17 cellular contexts compared by ENCODE assay signal in genomic region chr9:97930972-97931371, GRCh38. TPM values are rescaled to one million over a fixed set of nuclear protein-coding genes. Genes with fewer than 3 reads are reported as not detected.
A peak's percentile ranks its signal among the peaks of the same experiment; 100 is the strongest.
DNase-seq lines count a peak whose midpoint lies in the region; ATAC-seq and TF ChIP-seq lines count a peak whose summit lies in the region.
"Had no signal": no experiment of that assay in that cellular context is flagged by ENCODE, and none has a peak within 500 bp of the region (broad histone marks: within the 10 kb centered on the region; RNA-seq: fewer than 3 reads in every experiment).

No MANE protein-coding gene starts in this region.

- CTCF ChIA-PET in activated CD8-positive, alpha-beta memory T cell treated with anti-CD3 and anti-CD28 coated beads, Interleukin-2, amount 10 ng/mL, durations not matched to agents 7 days and 5 days (lab: Charles Lee) = interaction anchor here (0.7 to 1.2 kb wide), 4 partner anchors 8 to 29 kb away, joined by 3 to 7 read pairs (median 4); partner anchors contain the start of gene TRMO
- CTCF ChIA-PET in naive thymus-derived CD4-positive, alpha-beta T cell (lab: Charles Lee) = interaction anchor here (1.2 kb wide), 1 partner anchor 9 kb away, joined by 3 read pairs; the partner anchor contains the start of gene TRMO

- no peaks in the 10 kb centered on the region for H3K9me3 ChIP-seq in naive thymus-derived CD4-positive, alpha-beta T cell (ENCODE audit: control insufficient read depth in 2 of 3, low read length in 3 of 3)
- H3K9me3 ChIP-seq: neutrophil, vagina had no signal

- DNase-seq in activated CD8-positive, alpha-beta memory T cell treated with anti-CD3 and anti-CD28 coated beads, Interleukin-2, amount 10 ng/mL, durations not matched to agents 7 days and 5 days = no peak
- no peak for DNase-seq in activated CD8-positive, alpha-beta memory T cell treated with anti-CD3 and anti-CD28 coated beads for 24 hours
- peak; percentile 63 for DNase-seq in Jurkat, Clone E6-1 (ENCODE audit: low read depth, low spot score)
- peak in 6 of 9 donors; percentile 41 to 62 (median 53) for DNase-seq in naive thymus-derived CD4-positive, alpha-beta T cell
- DNase-seq in KBM-7 (no peak), NCI-H524 (lab: John Stamatoyannopoulos, UW) (no peak), coronary artery (ENCODE audit: low spot score) (no peak)
- DNase-seq: cortex of kidney, GDM1, NCI-H510A, substantia nigra had no signal

- ATAC-seq in activated CD8-positive, alpha-beta memory T cell treated with anti-CD3 and anti-CD28 coated beads, Interleukin-2, amount 10 ng/mL, durations not matched to agents 7 days and 5 days = peak; percentile 68
- peak; percentile 45 for ATAC-seq in activated T-helper 17 cell treated with anti-CD3 and anti-CD28 coated beads, Interleukin-2, amount 50 U/mL, for 72 hours (replicated peaks)
- peak; percentile 56 for ATAC-seq in naive thymus-derived CD4-positive, alpha-beta T cell
- ATAC-seq: WTC11 had no signal

- peaks cover 20 to 56% of the 10 kb centered on the region in 2 donors for H3K4me1 ChIP-seq in naive thymus-derived CD4-positive, alpha-beta T cell (ENCODE audit: control insufficient read depth in 2 of 2, insufficient read depth in 2 of 2, low read length in 2 of 2)
- H3K4me1 ChIP-seq: vagina had no signal

- peak overlapping the region; percentile 67 for H3K27ac ChIP-seq in naive thymus-derived CD4-positive, alpha-beta T cell (ENCODE audit: low read depth, low read length)
- H3K27ac ChIP-seq in coronary artery = no peak overlapping the region
- H3K27ac ChIP-seq: neutrophil, vagina had no signal

- no peak overlapping the region for H3K4me3 ChIP-seq in Jurkat, Clone E6-1 (ENCODE audit: low read length)
- H3K4me3 ChIP-seq in naive thymus-derived CD4-positive, alpha-beta T cell (ENCODE audit: low read length) = peak overlapping the region; percentile 8
- no peak overlapping the region for H3K4me3 ChIP-seq in coronary artery
- H3K4me3 ChIP-seq: vagina had no signal

- POLR2A ChIA-PET in naive thymus-derived CD4-positive, alpha-beta T cell (lab: Charles Lee) = interaction anchor here (0.5 to 2.5 kb wide), 12 partner anchors 9 to 327 kb away, joined by 3 to 17 read pairs (median 4); partner anchors contain the start of genes ANP32B, TBC1D2 and TRMO

- TF ChIP-seq CTCF in coronary artery (IDR thresholded peaks at IDR 0.05) = no peak

- H3K36me3 ChIP-seq in naive thymus-derived CD4-positive, alpha-beta T cell (ENCODE audit: control insufficient read depth in 2 of 3, insufficient read depth in 3 of 3, low read length in 3 of 3) = no peaks in the 10 kb centered on the region
- H3K36me3 ChIP-seq: neutrophil, vagina had no signal

- no peak overlapping the region for H3K4me3 Mint-ChIP-seq in activated CD8-positive, alpha-beta memory T cell treated with anti-CD3 and anti-CD28 coated beads, Interleukin-2, amount 10 ng/mL, durations not matched to agents 7 days and 5 days
- H3K4me3 Mint-ChIP-seq in activated T-helper 17 cell treated with anti-CD3 and anti-CD28 coated beads, Interleukin-2, amount 50 U/mL, for 72 hours = peak overlapping the region; percentile 71
- peak overlapping the region; percentile 26 to 89 (median 74) for H3K4me3 Mint-ChIP-seq in naive thymus-derived CD4-positive, alpha-beta T cell
- H3K4me3 Mint-ChIP-seq: WTC11 had no signal

- peak overlapping the region; percentile 80 for H3K27ac Mint-ChIP-seq in activated CD8-positive, alpha-beta memory T cell treated with anti-CD3 and anti-CD28 coated beads, Interleukin-2, amount 10 ng/mL, durations not matched to agents 7 days and 5 days
- peak overlapping the region; percentile 87 for H3K27ac Mint-ChIP-seq in activated T-helper 17 cell treated with anti-CD3 and anti-CD28 coated beads, Interleukin-2, amount 50 U/mL, for 72 hours
- peak overlapping the region; percentile 78 to 94 (median 93) for H3K27ac Mint-ChIP-seq in naive thymus-derived CD4-positive, alpha-beta T cell
- H3K27ac Mint-ChIP-seq: WTC11 had no signal

- H3K27me3 Mint-ChIP-seq in activated CD8-positive, alpha-beta memory T cell treated with anti-CD3 and anti-CD28 coated beads, Interleukin-2, amount 10 ng/mL, durations not matched to agents 7 days and 5 days = no peaks in the 10 kb centered on the region
- no peaks in the 10 kb centered on the region for H3K27me3 Mint-ChIP-seq in activated T-helper 17 cell treated with anti-CD3 and anti-CD28 coated beads, Interleukin-2, amount 50 U/mL, for 72 hours
- no peaks in the 10 kb centered on the region for H3K27me3 Mint-ChIP-seq in naive thymus-derived CD4-positive, alpha-beta T cell

- peaks cover 21% of the 10 kb centered on the region for H3K4me1 Mint-ChIP-seq in activated CD8-positive, alpha-beta memory T cell treated with anti-CD3 and anti-CD28 coated beads, Interleukin-2, amount 10 ng/mL, durations not matched to agents 7 days and 5 days
- peaks cover 17% of the 10 kb centered on the region for H3K4me1 Mint-ChIP-seq in activated T-helper 17 cell treated with anti-CD3 and anti-CD28 coated beads, Interleukin-2, amount 50 U/mL, for 72 hours
- H3K4me1 Mint-ChIP-seq in naive thymus-derived CD4-positive, alpha-beta T cell = peaks cover 24 to 90% (median 69%) of the 10 kb centered on the region in 7 donors

- intact Hi-C loops in naive thymus-derived CD4-positive, alpha-beta T cell (cut with micrococcal nuclease) = loop anchor here (1.0 to 2.0 kb wide), 3 partner anchors 8 to 52 kb away; partner anchors contain the start of gene ANP32B (in 2 of the 2)

- in situ Hi-C loops in KBM-7 (cut with MboI; ENCODE audit: low pct_unique_long_range_greater_than_20kb, low sequenced_read_pairs) = no loop called here

- no peaks in the 10 kb centered on the region for H3K27me3 ChIP-seq in naive thymus-derived CD4-positive, alpha-beta T cell (ENCODE audit: control insufficient read depth in 2 of 2, insufficient read depth in 2 of 2, low read length in 2 of 2)
- H3K27me3 ChIP-seq: vagina had no signal

- no peaks in the 10 kb centered on the region for H3K36me3 Mint-ChIP-seq in activated CD8-positive, alpha-beta memory T cell treated with anti-CD3 and anti-CD28 coated beads, Interleukin-2, amount 10 ng/mL, durations not matched to agents 7 days and 5 days
- no peaks in the 10 kb centered on the region for H3K36me3 Mint-ChIP-seq in activated T-helper 17 cell treated with anti-CD3 and anti-CD28 coated beads, Interleukin-2, amount 50 U/mL, for 72 hours (ENCODE audit: low read depth)
- H3K36me3 Mint-ChIP-seq in naive thymus-derived CD4-positive, alpha-beta T cell = peaks cover 0 to 5% (median 0%) of the 10 kb centered on the region in 5 donors
- H3K36me3 Mint-ChIP-seq: WTC11 had no signal

- no peaks in the 10 kb centered on the region for H3K9me3 Mint-ChIP-seq in activated CD8-positive, alpha-beta memory T cell treated with anti-CD3 and anti-CD28 coated beads, Interleukin-2, amount 10 ng/mL, durations not matched to agents 7 days and 5 days (ENCODE audit: low read depth)
- no peaks in the 10 kb centered on the region for H3K9me3 Mint-ChIP-seq in activated T-helper 17 cell treated with anti-CD3 and anti-CD28 coated beads, Interleukin-2, amount 50 U/mL, for 72 hours
- H3K9me3 Mint-ChIP-seq in naive thymus-derived CD4-positive, alpha-beta T cell = no peaks in the 10 kb centered on the region
- H3K9me3 Mint-ChIP-seq: WTC11 had no signal

RNA-seq across cellular contexts. Expression of gene HEMGN, which starts 7.0 kb away (rescaled TPM):
- total RNA-seq in activated CD8-positive, alpha-beta memory T cell treated with anti-CD3 and anti-CD28 coated beads, Interleukin-2, amount 10 ng/mL, durations not matched to agents 7 days and 5 days = under 1 TPM; 0.23 to 0.47 TPM
- polyA plus RNA-seq in Jurkat, Clone E6-1 (2012; ENCODE audit: insufficient read depth, insufficient read length) = 1.1 TPM
- total RNA-seq in activated T-helper 17 cell treated with anti-CD3 and anti-CD28 coated beads, Interleukin-2, amount 50 U/mL, for 72 hours = 1 to 10 TPM in 1 of 2 donors, under 1 TPM in 1; 0.95 to 1.2 TPM
- 1 to 10 TPM; 1.3 to 4.3 (median 2.3) TPM for total RNA-seq in naive thymus-derived CD4-positive, alpha-beta T cell
- 10 to 100 TPM; 13.6 to 14.2 TPM for polyA plus RNA-seq in naive thymus-derived CD4-positive, alpha-beta T cell
- total RNA-seq: SK-MEL-5, vagina had no signal
- polyA plus RNA-seq: BJ had no signal

RNA-seq across cellular contexts. Expression of gene TRMO, which starts 8.7 kb away (rescaled TPM):
- 10 to 100 TPM; 14.9 to 15.4 TPM for total RNA-seq in activated CD8-positive, alpha-beta memory T cell treated with anti-CD3 and anti-CD28 coated beads, Interleukin-2, amount 10 ng/mL, durations not matched to agents 7 days and 5 days
- polyA plus RNA-seq in Jurkat, Clone E6-1 (2012; ENCODE audit: insufficient read depth, insufficient read length) = 7.8 TPM
- 10 to 100 TPM; 21.3 to 23.6 TPM for total RNA-seq in activated T-helper 17 cell treated with anti-CD3 and anti-CD28 coated beads, Interleukin-2, amount 50 U/mL, for 72 hours
- total RNA-seq in naive thymus-derived CD4-positive, alpha-beta T cell = 10 to 100 TPM; 26.8 to 55.3 (median 43.8) TPM
- polyA plus RNA-seq in naive thymus-derived CD4-positive, alpha-beta T cell = 10 to 100 TPM; 24.5 to 29.3 TPM

RNA-seq across cellular contexts. Expression of gene ANP32B, which starts 52.2 kb away (rescaled TPM):
- total RNA-seq in activated CD8-positive, alpha-beta memory T cell treated with anti-CD3 and anti-CD28 coated beads, Interleukin-2, amount 10 ng/mL, durations not matched to agents 7 days and 5 days = 100 to 1,000 TPM; 299 to 301 TPM
- polyA plus RNA-seq in Jurkat, Clone E6-1 (2012; ENCODE audit: insufficient read depth, insufficient read length) = 656 TPM
- total RNA-seq in activated T-helper 17 cell treated with anti-CD3 and anti-CD28 coated beads, Interleukin-2, amount 50 U/mL, for 72 hours = 100 to 1,000 TPM; 182 to 257 TPM
- total RNA-seq in naive thymus-derived CD4-positive, alpha-beta T cell = 100 to 1,000 TPM; 143 to 267 (median 186) TPM
- 100 to 1,000 TPM; 108 to 123 TPM for polyA plus RNA-seq in naive thymus-derived CD4-positive, alpha-beta T cell

Comparison
In these comparisons a context has a peak if more than half of its experiments do, and no peak if none do; other contexts are left out.
1. DNase-seq: peak in Jurkat, Clone E6-1 (single experiment) and naive thymus-derived CD4-positive, alpha-beta T cell (6 of 9); none in activated CD8-positive, alpha-beta memory T cell treated with anti-CD3 and anti-CD28 coated beads, Interleukin-2, amount 10 ng/mL, durations not matched to agents 7 days and 5 days (single experiment), activated CD8-positive, alpha-beta memory T cell treated with anti-CD3 and anti-CD28 coated beads for 24 hours (single experiment), KBM-7 (single experiment), NCI-H524 (0 of 2) and coronary artery (single experiment).
2. Peak in every context shown above with its lines, with median percentiles within 50 percentile points of each other: ATAC-seq and H3K27ac Mint-ChIP-seq.